In the genomic region with DNA sequence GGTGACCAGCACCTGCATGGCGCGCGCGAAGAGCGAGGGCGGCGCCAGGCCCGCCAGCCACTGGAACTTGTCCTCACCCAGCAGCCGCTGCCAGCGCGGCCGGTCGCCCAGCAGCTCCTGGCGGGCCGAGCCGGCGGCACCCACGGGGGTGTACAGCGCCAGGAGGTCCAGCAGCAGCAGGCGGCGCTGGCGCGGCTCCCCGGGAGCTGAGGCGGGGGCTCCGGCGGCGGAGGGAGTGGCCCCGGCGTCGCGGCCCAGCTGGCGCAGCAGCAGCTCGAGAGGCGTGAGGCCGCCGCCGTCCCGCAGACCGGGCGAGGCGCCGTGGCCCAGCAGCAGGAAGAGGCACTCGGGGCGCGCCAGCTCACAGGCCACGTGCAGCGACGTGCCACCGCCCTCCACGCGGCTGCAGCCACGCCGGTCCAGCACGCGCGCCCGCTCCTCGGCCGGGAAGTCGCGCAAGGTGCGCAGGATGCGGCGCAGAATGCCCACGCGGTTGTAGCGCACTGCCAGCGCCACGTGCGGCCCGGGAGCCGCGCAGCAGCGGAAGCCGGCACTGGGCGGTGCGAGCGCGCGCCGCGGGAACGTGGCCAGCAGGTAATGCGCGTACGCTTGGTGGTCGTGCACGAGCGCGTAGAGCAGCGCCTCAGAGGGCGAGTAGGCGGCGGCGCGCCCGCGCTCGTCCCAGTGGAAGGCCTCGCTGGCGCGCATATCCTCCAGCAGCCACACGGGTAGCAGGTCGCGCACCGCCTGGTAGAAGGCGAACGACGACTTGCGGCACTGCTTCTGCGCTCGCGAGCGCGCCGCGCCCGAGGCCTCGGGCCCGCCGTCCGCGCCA, we compare ENCODE assay signal across 25 cellular contexts. TPM values are rescaled to one million over a fixed set of nuclear protein-coding genes. Genes with fewer than 3 reads are reported as not detected.
A peak's percentile ranks its signal among the peaks of the same experiment; 100 is the strongest.
DNase-seq lines count a peak whose midpoint lies in the region; ATAC-seq, FAIRE-seq and TF ChIP-seq lines count a peak whose summit lies in the region.
"Had no signal": no experiment of that assay in that cellular context is flagged by ENCODE, and none has a peak within 500 bp of the region (broad histone marks: within the 10 kb centered on the region; RNA-seq: fewer than 3 reads in every experiment).

No MANE protein-coding gene starts in this region.

- H3K9me3 ChIP-seq in gastroesophageal sphincter (no peaks in the 10 kb centered on the region), psoas muscle (no peaks in the 10 kb centered on the region)
- H3K9me3 ChIP-seq: A549, thoracic aorta, vagina had no signal

- no peaks in the 10 kb centered on the region for H3K27me3 Mint-ChIP-seq in activated T-cell treated with anti-CD3 and anti-CD28 coated beads, Interleukin-2, amount 50 U/mL, for 4 hours (ENCODE audit: low read depth)
- H3K27me3 Mint-ChIP-seq: IgD-negative memory B cell; stimulated activated naive CD8-positive, alpha-beta T cell treated with anti-CD3 and anti-CD28 coated beads, Interleukin-15, Interleukin-2, amounts not matched to agents 100 ng/mL and 50 ng/mL, for 24 hours had no signal

- H3K4me1 ChIP-seq in gastroesophageal sphincter (peaks cover 0 to 26% (median 6%) of the 10 kb centered on the region in 3 donors), psoas muscle (peaks cover 26% of the 10 kb centered on the region)

- DNase-seq in activated T-cell treated with anti-CD3 and anti-CD28 coated beads, Interleukin-2, amount 50 U/mL, for 48 hours, result peak; percentile 29 to 39
- DNase-seq in activated T-cell treated with anti-CD3 and anti-CD28 coated beads, Interleukin-2, amount 50 U/mL, for 4 hours, result no peak
- DNase-seq in H7 (peak; percentile 66), psoas muscle (peak in 1 of 2 donors; percentile 52), NCI-H526 (lab: John Stamatoyannopoulos, UW) (no peak), GM19239 (ENCODE audit: insufficient read length, low spot score) (no peak), C1 segment of cervical spinal cord (lab: John Stamatoyannopoulos, UW) (no peak)
- DNase-seq: activated CD4-positive, alpha-beta T cell treated with anti-CD3 and anti-CD28 coated beads for 48 hours; activated naive CD4-positive, alpha-beta T cell treated with Interleukin-2 at 50 U/mL for 16 hours; mammary epithelial cell; NCI-H146; NCI-H226; SIG-M5; SW 1271; T-helper 9 cell had no signal

- WGBS in gastroesophageal sphincter (ENCODE audit: low coverage in 1 of 2), 2 donors, result no CpG with 5 or more reads among the region's 124 CpGs
- 90% methylated on average over 115 to 124 of the region's 124 CpGs for WGBS in psoas muscle, 3 donors

- H3K4me3 ChIP-seq in H7 (ENCODE audit: insufficient read depth, low read depth, low read length) (no peak overlapping the region), gastroesophageal sphincter (no peak overlapping the region), psoas muscle (peak overlapping the region; percentile 36)
- H3K4me3 ChIP-seq: A549, smooth muscle cell, thoracic aorta, vagina had no signal

- no peak for TF ChIP-seq POLR2A in gastroesophageal sphincter (IDR thresholded peaks at IDR 0.05)

- H3K36me3 Mint-ChIP-seq in activated T-cell treated with anti-CD3 and anti-CD28 coated beads, Interleukin-2, amount 50 U/mL, for 4 hours (ENCODE audit: insufficient read depth), result no peaks in the 10 kb centered on the region

- ATAC-seq in activated T-cell treated with anti-CD3 and anti-CD28 coated beads, Interleukin-2, amount 50 U/mL, for 4 hours, result no peak
- ATAC-seq in gastroesophageal sphincter (no peak), psoas muscle (no peak)
- ATAC-seq: A549 had no signal

- H3K9me3 Mint-ChIP-seq in activated T-cell treated with anti-CD3 and anti-CD28 coated beads, Interleukin-2, amount 50 U/mL, for 4 hours, result no peaks in the 10 kb centered on the region
- H3K9me3 Mint-ChIP-seq: dendritic cell treated with granulocyte-macrophage colony-stimulating factor and Interleukin-4, amounts not matched to agents 40 ng/mL and 50 ng/mL, for 4 days; IgD-negative memory B cell; stimulated activated naive CD8-positive, alpha-beta T cell treated with anti-CD3 and anti-CD28 coated beads, Interleukin-15, Interleukin-2, amounts not matched to agents 100 ng/mL and 50 ng/mL, for 24 hours had no signal

- FAIRE-seq in GM19239 (lab: Jason Lieb, UNC), result no peak
- FAIRE-seq: A549, GM12891 had no signal

- H3K27ac ChIP-seq in gastroesophageal sphincter (peak overlapping the region in 3 of 4 donors; percentile 91 to 93 (median 91)), psoas muscle (peak overlapping the region; percentile 90)
- H3K27ac ChIP-seq: parathyroid adenoma, thoracic aorta had no signal

- TF ChIP-seq CTCF in gastroesophageal sphincter (IDR thresholded peaks at IDR 0.05), result no peak
- TF ChIP-seq CTCF in psoas muscle (IDR thresholded peaks at IDR 0.05), result no peak

- no peak for TF ChIP-seq EP300 in gastroesophageal sphincter (IDR thresholded peaks at IDR 0.05)

- H3K36me3 ChIP-seq in H7 (replicated peaks; ENCODE audit: control insufficient read depth, insufficient read depth, low read length) (peaks cover 2% of the 10 kb centered on the region), gastroesophageal sphincter (peaks cover 0 to 18% of the 10 kb centered on the region in 2 donors), psoas muscle (ENCODE audit: insufficient read depth in 1 of 2, low read depth in 1 of 2) (peaks cover 0 to 25% of the 10 kb centered on the region in 2 donors)
- H3K36me3 ChIP-seq: vagina had no signal

- H3K4me1 Mint-ChIP-seq in activated T-cell treated with anti-CD3 and anti-CD28 coated beads, Interleukin-2, amount 50 U/mL, for 4 hours (ENCODE audit: low read depth), result peaks cover 12% of the 10 kb centered on the region

- H3K27me3 ChIP-seq in H7 (ENCODE audit: control insufficient read depth, insufficient read depth, low read length), result no peaks in the 10 kb centered on the region; the same call in 1 of the 2 replicates
- H3K27me3 ChIP-seq in gastroesophageal sphincter, result no peaks in the 10 kb centered on the region
- H3K27me3 ChIP-seq in psoas muscle (ENCODE audit: insufficient read depth in 3 of 3, low read length in 2 of 3), result no peaks in the 10 kb centered on the region
- H3K27me3 ChIP-seq: vagina had no signal

- H3K4me3 Mint-ChIP-seq in activated T-cell treated with anti-CD3 and anti-CD28 coated beads, Interleukin-2, amount 50 U/mL, for 4 hours, result no peak overlapping the region
- H3K4me3 Mint-ChIP-seq: dendritic cell treated with granulocyte-macrophage colony-stimulating factor and Interleukin-4, amounts not matched to agents 40 ng/mL and 50 ng/mL, for 4 days; stimulated activated naive CD8-positive, alpha-beta T cell treated with anti-CD3 and anti-CD28 coated beads, Interleukin-15, Interleukin-2, amounts not matched to agents 100 ng/mL and 50 ng/mL, for 24 hours had no signal

- intact Hi-C loops in psoas muscle (cut with DNase I), result no loop called here

RNA-seq across cellular contexts. Expression of a gene that starts 2.3 kb away (rescaled TPM):
- 10 to 100 TPM in 1 of 3 donors, 1 to 10 TPM in 2; 6.7 to 11.0 (median 8.7) TPM for total RNA-seq in activated T-cell treated with anti-CD3 and anti-CD28 coated beads, Interleukin-2, amount 50 U/mL, for 4 hours
- 52.0 and 55.7 TPM in 2 replicates for total RNA-seq in H7 (2014; rRNA removed; shearing (Covaris generic))
- total RNA-seq in gastroesophageal sphincter (10 to 100 TPM; 19.4 to 44.2 (median 31.3) TPM), psoas muscle (100 to 1,000 TPM in 2 of 4 donors, 10 to 100 TPM in 2; 48.1 to 126 (median 98.0) TPM)
- 10 to 100 TPM; 22.7 to 74.4 (median 36.6) TPM for polyA plus RNA-seq in psoas muscle

Comparison
In these comparisons a context has a peak if more than half of its experiments do, and no peak if none do; other contexts are left out.
1. DNase-seq: peak in activated T-cell treated with anti-CD3 and anti-CD28 coated beads, Interleukin-2, amount 50 U/mL, for 48 hours (2 of 2) and H7 (single experiment); none in activated T-cell treated with anti-CD3 and anti-CD28 coated beads, Interleukin-2, amount 50 U/mL, for 4 hours (single experiment), NCI-H526 (0 of 2), GM19239 (single experiment) and C1 segment of cervical spinal cord (0 of 14).